In genomic region chr17:47831934-47832327, GRCh38 we compare ENCODE assay signal across 8 cellular contexts. TPM values are rescaled to one million over a fixed set of nuclear protein-coding genes. Genes with fewer than 3 reads are reported as not detected.
DNase-seq lines count a peak whose midpoint lies in the region; ATAC-seq, FAIRE-seq and TF ChIP-seq lines count a peak whose summit lies in the region.

No MANE protein-coding gene starts in this region.

- H3K27ac ChIP-seq in ACC112 (ENCODE audit: low read depth, low read length) (no peak overlapping the region), keratinocyte (ENCODE audit: control insufficient read depth, insufficient read depth, low read length) (peak overlapping the region; percentile 79)

- no peaks in the 10 kb centered on the region for H3K9me3 ChIP-seq in keratinocyte (ENCODE audit: control insufficient read depth, low read depth, low read length)

- TF ChIP-seq CTCF in keratinocyte (optimal IDR thresholded peaks at IDR 0.05 in 1 of 3, IDR thresholded peaks at IDR 0.05 in 1 of 3, conservative IDR thresholded peaks at IDR 0.05 in 1 of 3; ENCODE audit: extremely low read depth in 1 of 3, insufficient read depth in 2 of 3, low read length in 3 of 3): no peak

- FAIRE-seq in keratinocyte (lab: Jason Lieb, UNC): no peak

- H3K4me2 ChIP-seq in keratinocyte (ENCODE audit: control insufficient read depth, extremely low read depth, insufficient read depth, low read depth, low read length): peak overlapping the region; percentile 99

- H3K4me1 Mint-ChIP-seq in activated naive CD8-positive, alpha-beta T cell treated with anti-CD3 and anti-CD28 coated beads for 36 hours: peaks cover 24% of the 10 kb centered on the region

- H3K27me3 ChIP-seq in ACC112 (ENCODE audit: insufficient read depth, low read length): no peaks in the 10 kb centered on the region
- no peaks in the 10 kb centered on the region for H3K27me3 ChIP-seq in keratinocyte (ENCODE audit: control insufficient read depth, extremely low read depth, insufficient read depth, low read length)

- peaks cover 2% of the 10 kb centered on the region; the same call in 1 of the 2 replicates for H3K36me3 ChIP-seq in ACC112 (ENCODE audit: insufficient read depth, low read length)
- peaks cover 7 to 12% of the 10 kb centered on the region in 2 experiments for H3K36me3 ChIP-seq in keratinocyte (ENCODE audit: control insufficient read depth in 2 of 2, extremely low read depth in 1 of 2, insufficient read depth in 2 of 2, low read length in 2 of 2)

- H3K9me1 ChIP-seq in keratinocyte (ENCODE audit: control insufficient read depth, extremely low read depth, insufficient read depth, low read length): peaks cover 3% of the 10 kb centered on the region

- H3K4me1 ChIP-seq in ACC112 (ENCODE audit: control insufficient read depth, insufficient read depth, low read length, unreplicated experiment) (peaks cover 16% of the 10 kb centered on the region), keratinocyte (ENCODE audit: control insufficient read depth, extremely low read depth, insufficient read depth, low read length) (peaks cover 18% of the 10 kb centered on the region)

- peak overlapping the region; percentile 84 for H3K27ac Mint-ChIP-seq in activated naive CD8-positive, alpha-beta T cell treated with anti-CD3 and anti-CD28 coated beads for 36 hours

- peaks cover 3% of the 10 kb centered on the region for H3K27me3 Mint-ChIP-seq in activated naive CD8-positive, alpha-beta T cell treated with anti-CD3 and anti-CD28 coated beads for 36 hours

- DNase-seq in activated naive CD8-positive, alpha-beta T cell treated with anti-CD3 and anti-CD28 coated beads for 36 hours: no peak
- DNase-seq in keratinocyte (ENCODE audit: low read depth, low spot score) (no peak), superior temporal gyrus (ENCODE audit: extremely low spot score) (peak; percentile 20), COR-L47 (lab: John Stamatoyannopoulos, UW) (no peak), DMS79 treated with DMSO at 0.1 percent for 48 hours (lab: John Stamatoyannopoulos, UW) (no peak)

- peak overlapping the region; percentile 84 for H3K4me3 ChIP-seq in ACC112 (ENCODE audit: low read depth, low read length)
- H3K4me3 ChIP-seq in keratinocyte (ENCODE audit: control insufficient read depth in 2 of 3, extremely low read depth in 1 of 3, insufficient read depth in 2 of 3, low read depth in 1 of 3, low read length in 3 of 3): peak overlapping the region in 2 of 3 experiments; percentile 100

- ATAC-seq in HG03196 (IDR thresholded peaks at IDR 0.05; ENCODE audit: unreplicated experiment) (peak; percentile 16), HG03342 (IDR thresholded peaks at IDR 0.05; ENCODE audit: unreplicated experiment) (no peak)

- H3K9ac ChIP-seq in keratinocyte (ENCODE audit: control insufficient read depth, extremely low read depth, insufficient read depth, low read length): peak overlapping the region; percentile 84

- no peaks in the 10 kb centered on the region for H4K20me1 ChIP-seq in keratinocyte (ENCODE audit: control insufficient read depth, extremely low read depth, insufficient read depth, low read length)

- peak overlapping the region; percentile 100 for H2AFZ ChIP-seq in ACC112 (ENCODE audit: low read length, unreplicated experiment)
- H2AFZ ChIP-seq in keratinocyte (ENCODE audit: control insufficient read depth, low read length): peak overlapping the region; percentile 87

- dilution Hi-C loops in keratinocyte (cut with MboI; ENCODE audit: extremely low pct_ligation_motif_present, low sequenced_read_pairs): no loop called here

- H3K36me3 Mint-ChIP-seq in activated naive CD8-positive, alpha-beta T cell treated with anti-CD3 and anti-CD28 coated beads for 36 hours: peaks cover 10% of the 10 kb centered on the region

- H3K9me3 Mint-ChIP-seq in activated naive CD8-positive, alpha-beta T cell treated with anti-CD3 and anti-CD28 coated beads for 36 hours: no peaks in the 10 kb centered on the region

- H3K79me2 ChIP-seq in ACC112 (ENCODE audit: control insufficient read depth, insufficient read depth, low read length, unreplicated experiment) (peaks cover 23% of the 10 kb centered on the region), keratinocyte (ENCODE audit: control insufficient read depth, insufficient read depth, low read length) (peaks cover 26% of the 10 kb centered on the region)

- H3K4me3 Mint-ChIP-seq in activated naive CD8-positive, alpha-beta T cell treated with anti-CD3 and anti-CD28 coated beads for 36 hours: peak overlapping the region; percentile 96

RNA-seq across cellular contexts. Expression of gene LRRC46, which starts 0.5 kb away (rescaled TPM):
- total RNA-seq in activated naive CD8-positive, alpha-beta T cell treated with anti-CD3 and anti-CD28 coated beads for 36 hours: under 1 TPM; 0.46 to 0.68 TPM
- polyA plus RNA-seq in keratinocyte: 0.13 to 0.43 TPM (median 0.34 TPM) in 3 replicates
- not detected for polyA plus RNA-seq in keratinocyte (2011; ENCODE audit: low read depth)
- polyA plus RNA-seq in keratinocyte (2011; cell fraction: cytosol; rRNA removed): 0.12 and 0.26 TPM in 2 replicates
- 0.27 and 0.45 TPM in 2 replicates for polyA plus RNA-seq in keratinocyte (2011; cell fraction: nucleus; rRNA removed)
- 0.50 and 0.54 TPM in 2 replicates for polyA plus RNA-seq in keratinocyte (2012; ENCODE audit: low replicate concordance)
- polyA minus RNA-seq in keratinocyte: 0.23 to 1.6 TPM (median 0.26 TPM) in 3 replicates
- not detected for polyA minus RNA-seq in keratinocyte (2011; cell fraction: cytosol; rRNA and poly(A)+ RNA removed)
- not detected in 2 replicates for polyA minus RNA-seq in keratinocyte (2011; cell fraction: nucleus; rRNA and poly(A)+ RNA removed)

RNA-seq across cellular contexts. Expression of gene MRPL10, which starts 0.6 kb away (rescaled TPM):
- total RNA-seq in activated naive CD8-positive, alpha-beta T cell treated with anti-CD3 and anti-CD28 coated beads for 36 hours: 10 to 100 TPM; 70.0 to 75.2 TPM
- 42.4 to 52.5 TPM (median 43.1 TPM) in 3 replicates for polyA plus RNA-seq in keratinocyte
- polyA plus RNA-seq in keratinocyte (2011; ENCODE audit: low read depth): 36.2 TPM
- polyA plus RNA-seq in keratinocyte (2011; cell fraction: cytosol; rRNA removed): 49.7 and 55.2 TPM in 2 replicates
- polyA plus RNA-seq in keratinocyte (2011; cell fraction: nucleus; rRNA removed): 33.2 and 38.8 TPM in 2 replicates
- polyA plus RNA-seq in keratinocyte (2012; ENCODE audit: low replicate concordance): 35.4 and 36.8 TPM in 2 replicates
- polyA minus RNA-seq in keratinocyte: 57.4 to 77.0 TPM (median 62.3 TPM) in 3 replicates
- 103 TPM for polyA minus RNA-seq in keratinocyte (2011; cell fraction: cytosol; rRNA and poly(A)+ RNA removed)
- 10.7 and 11.7 TPM in 2 replicates for polyA minus RNA-seq in keratinocyte (2011; cell fraction: nucleus; rRNA and poly(A)+ RNA removed)

RNA-seq across cellular contexts. Expression of gene SCRN2, which starts 9.1 kb away (rescaled TPM):
- total RNA-seq in activated naive CD8-positive, alpha-beta T cell treated with anti-CD3 and anti-CD28 coated beads for 36 hours: 10 to 100 TPM; 15.3 to 17.1 TPM
- polyA plus RNA-seq in keratinocyte: 17.1 to 26.4 TPM (median 24.8 TPM) in 3 replicates
- 7.4 TPM for polyA plus RNA-seq in keratinocyte (2011; ENCODE audit: low read depth)
- polyA plus RNA-seq in keratinocyte (2011; cell fraction: cytosol; rRNA removed): 9.8 and 21.7 TPM in 2 replicates
- polyA plus RNA-seq in keratinocyte (2011; cell fraction: nucleus; rRNA removed): 62.5 and 68.2 TPM in 2 replicates
- polyA plus RNA-seq in keratinocyte (2012; ENCODE audit: low replicate concordance): 19.2 and 28.0 TPM in 2 replicates
- 14.6 to 22.0 TPM (median 14.9 TPM) in 3 replicates for polyA minus RNA-seq in keratinocyte
- 17.8 TPM for polyA minus RNA-seq in keratinocyte (2011; cell fraction: cytosol; rRNA and poly(A)+ RNA removed)
- polyA minus RNA-seq in keratinocyte (2011; cell fraction: nucleus; rRNA and poly(A)+ RNA removed): 15.2 and 16.5 TPM in 2 replicates

RNA-seq across cellular contexts. Expression of gene OSBPL7, which starts 10.3 kb away (rescaled TPM):
- 10 to 100 TPM; 12.1 to 12.5 TPM for total RNA-seq in activated naive CD8-positive, alpha-beta T cell treated with anti-CD3 and anti-CD28 coated beads for 36 hours
- polyA plus RNA-seq in keratinocyte: 1.9 to 3.4 TPM (median 2.2 TPM) in 3 replicates
- not detected for polyA plus RNA-seq in keratinocyte (2011; ENCODE audit: low read depth)
- 0.95 and 1.5 TPM in 2 replicates for polyA plus RNA-seq in keratinocyte (2011; cell fraction: cytosol; rRNA removed)
- polyA plus RNA-seq in keratinocyte (2011; cell fraction: nucleus; rRNA removed): 8.6 and 13.9 TPM in 2 replicates
- polyA plus RNA-seq in keratinocyte (2012; ENCODE audit: low replicate concordance): 0.37 and 2.5 TPM in 2 replicates
- polyA minus RNA-seq in keratinocyte: 2.8 to 7.8 TPM (median 5.8 TPM) in 3 replicates
- polyA minus RNA-seq in keratinocyte (2011; cell fraction: cytosol; rRNA and poly(A)+ RNA removed): 2.3 TPM
- 5.2 and 7.1 TPM in 2 replicates for polyA minus RNA-seq in keratinocyte (2011; cell fraction: nucleus; rRNA and poly(A)+ RNA removed)

RNA-seq across cellular contexts. Expression of gene SP6, which starts 19.0 kb away (rescaled TPM):
- total RNA-seq in activated naive CD8-positive, alpha-beta T cell treated with anti-CD3 and anti-CD28 coated beads for 36 hours: not detected
- polyA plus RNA-seq in keratinocyte: 2.0 to 3.0 TPM (median 2.0 TPM) in 3 replicates
- polyA plus RNA-seq in keratinocyte (2011; ENCODE audit: low read depth): 1.6 TPM
- polyA plus RNA-seq in keratinocyte (2011; cell fraction: cytosol; rRNA removed): 2.0 and 2.1 TPM in 2 replicates
- polyA plus RNA-seq in keratinocyte (2011; cell fraction: nucleus; rRNA removed): 6.7 and 8.5 TPM in 2 replicates
- polyA plus RNA-seq in keratinocyte (2012; ENCODE audit: low replicate concordance): 3.1 and 9.5 TPM in 2 replicates
- polyA minus RNA-seq in keratinocyte: 1.2 to 2.5 TPM (median 1.6 TPM) in 3 replicates
- 2.5 TPM for polyA minus RNA-seq in keratinocyte (2011; cell fraction: cytosol; rRNA and poly(A)+ RNA removed)
- polyA minus RNA-seq in keratinocyte (2011; cell fraction: nucleus; rRNA and poly(A)+ RNA removed): 4.4 and 4.5 TPM in 2 replicates
